Comparison of ENCODE assay signal across 32 cellular contexts in genomic region chr5:60927450-60927849, GRCh38.
"Had no signal": no experiment of that assay in that cellular context is flagged by ENCODE, and none has a peak within 500 bp of the region (broad histone marks: within the 10 kb centered on the region; RNA-seq: fewer than 3 reads in every experiment).

No MANE protein-coding gene starts in this region.

- H3K9me3 Mint-ChIP-seq: naive thymus-derived CD8-positive, alpha-beta T cell; natural killer cell treated with Interleukin-12 subunit alpha and Interleukin-12 subunit beta and Interleukin-15 and Interleukin-18, amount 100 ng/mL, for 72 hours; nephron progenitor cell; stimulated activated memory B cell treated with anti-CD40 and anti-IgM and Interleukin-4, amounts not matched to agents 10 μg/mL and 1 μg/mL and 100 μg/mL, for 72 hours; stimulated activated naive CD8-positive, alpha-beta T cell treated with anti-CD3 and anti-CD28 coated beads, Interleukin-15, amount 100 ng/mL, for 72 hours had no signal

- ATAC-seq: naive thymus-derived CD8-positive, alpha-beta T cell; natural killer cell treated with Interleukin-12 subunit alpha and Interleukin-12 subunit beta and Interleukin-15 and Interleukin-18, amount 100 ng/mL, for 72 hours; psoas muscle; right cardiac atrium; sciatic nerve; stimulated activated memory B cell treated with anti-CD40 and anti-IgM and Interleukin-4, amounts not matched to agents 10 μg/mL and 1 μg/mL and 100 μg/mL, for 72 hours; stimulated activated naive CD8-positive, alpha-beta T cell treated with anti-CD3 and anti-CD28 coated beads, Interleukin-15, amount 100 ng/mL, for 72 hours; stimulated activated naive CD8-positive, alpha-beta T cell treated with anti-CD3 and anti-CD28 coated beads, Interleukin-15, Interleukin-2, amounts not matched to agents 100 U/mL and 50 U/mL, for 24 hours; upper lobe of right lung had no signal

- H3K27me3 ChIP-seq: neutrophil, spleen, suprapubic skin, testis, tibial artery, transverse colon, upper lobe of right lung, uterus had no signal

- H3K4me3 Mint-ChIP-seq: naive thymus-derived CD8-positive, alpha-beta T cell; natural killer cell treated with Interleukin-12 subunit alpha and Interleukin-12 subunit beta and Interleukin-15 and Interleukin-18, amount 100 ng/mL, for 72 hours; nephron progenitor cell; neural crest cell; stimulated activated memory B cell treated with anti-CD40 and anti-IgM and Interleukin-4, amounts not matched to agents 10 μg/mL and 1 μg/mL and 100 μg/mL, for 72 hours; stimulated activated naive CD8-positive, alpha-beta T cell treated with anti-CD3 and anti-CD28 coated beads, Interleukin-15, amount 100 ng/mL, for 72 hours; type B pancreatic cell had no signal

- H3K9ac ChIP-seq: parathyroid adenoma had no signal

- H3K36me3 ChIP-seq: uterus had no signal

- H3K4me3 ChIP-seq: psoas muscle, skin epidermis, smooth muscle cell, spleen, suprapubic skin, testis, tibial artery, transverse colon, upper lobe of right lung, uterus had no signal

- DNase-seq: naive thymus-derived CD8-positive, alpha-beta T cell; nephron progenitor cell; nucleus accumbens; posterior cingulate gyrus; psoas muscle; right cardiac atrium; spleen; stimulated activated CD4-positive, alpha-beta T cell treated with anti-CD3 and anti-CD28 coated beads, Interleukin-12 subunit alpha, Interleukin-12 subunit beta, amount 100 ng/mL, for 4 hours; stimulated activated CD4-positive, alpha-beta T cell treated with anti-CD3 and anti-CD28 coated beads, Interleukin-1b, Interleukin-23, amount 100 ng/mL, for 48 hours; stimulated activated CD4-positive, alpha-beta T cell treated with anti-CD3 and anti-CD28 coated beads, Interleukin-4, amount 100 ng/mL, for 1 hour; stimulated activated CD4-positive, alpha-beta T cell treated with anti-CD3 and anti-CD28 coated beads, Interleukin-4, amount 100 ng/mL, for 4 hours; stimulated activated CD8-positive, alpha-beta memory T cell treated with anti-CD3 and anti-CD28 coated beads, Interleukin-4, amount 100 ng/mL, for 48 hours; stimulated activated naive CD4-positive, alpha-beta T cell; stimulated activated naive CD8-positive, alpha-beta T cell treated with anti-CD3 and anti-CD28 coated beads, Interleukin-15, amount 100 ng/mL, for 72 hours; stimulated activated naive CD8-positive, alpha-beta T cell treated with anti-CD3 and anti-CD28 coated beads, Interleukin-15, Interleukin-2, amounts not matched to agents 100 U/mL and 50 U/mL, for 24 hours; substantia nigra; testis; tibial artery; transverse colon; upper lobe of right lung; uterus had no signal

- H3K9me3 ChIP-seq: neutrophil, psoas muscle, spleen, suprapubic skin, testis, tibial artery, transverse colon, upper lobe of right lung, uterus had no signal

- H3K79me2 ChIP-seq: parathyroid adenoma had no signal

- H3K4me1 ChIP-seq: parathyroid adenoma, psoas muscle, spleen, suprapubic skin, testis, tibial artery, transverse colon, upper lobe of right lung, uterus had no signal

- H2AFZ ChIP-seq: parathyroid adenoma had no signal

- H3K27ac ChIP-seq: neutrophil, parathyroid adenoma, psoas muscle, skin epidermis, spleen, suprapubic skin, testis, tibial artery, transverse colon, upper lobe of right lung, uterus had no signal

- H3K27ac Mint-ChIP-seq: naive thymus-derived CD8-positive, alpha-beta T cell; natural killer cell treated with Interleukin-12 subunit alpha and Interleukin-12 subunit beta and Interleukin-15 and Interleukin-18, amount 100 ng/mL, for 72 hours; nephron progenitor cell; progenitor cell of endocrine pancreas; stimulated activated memory B cell treated with anti-CD40 and anti-IgM and Interleukin-4, amounts not matched to agents 10 μg/mL and 1 μg/mL and 100 μg/mL, for 72 hours; stimulated activated naive CD8-positive, alpha-beta T cell treated with anti-CD3 and anti-CD28 coated beads, Interleukin-15, amount 100 ng/mL, for 72 hours; type B pancreatic cell had no signal

- H3K4me1 Mint-ChIP-seq: naive thymus-derived CD8-positive, alpha-beta T cell; nephron progenitor cell; neural crest cell; stimulated activated memory B cell treated with anti-CD40 and anti-IgM and Interleukin-4, amounts not matched to agents 10 μg/mL and 1 μg/mL and 100 μg/mL, for 72 hours; stimulated activated naive CD8-positive, alpha-beta T cell treated with anti-CD3 and anti-CD28 coated beads, Interleukin-15, amount 100 ng/mL, for 72 hours had no signal

- H3K27me3 Mint-ChIP-seq: naive thymus-derived CD8-positive, alpha-beta T cell; natural killer cell treated with Interleukin-12 subunit alpha and Interleukin-12 subunit beta and Interleukin-15 and Interleukin-18, amount 100 ng/mL, for 72 hours; progenitor cell of endocrine pancreas; stimulated activated memory B cell treated with anti-CD40 and anti-IgM and Interleukin-4, amounts not matched to agents 10 μg/mL and 1 μg/mL and 100 μg/mL, for 72 hours; stimulated activated naive CD8-positive, alpha-beta T cell treated with anti-CD3 and anti-CD28 coated beads, Interleukin-15, amount 100 ng/mL, for 72 hours; type B pancreatic cell had no signal

- H3K4me2 ChIP-seq: smooth muscle cell had no signal
